ENCODE assay signal across 16 cellular contexts in the genomic region with DNA sequence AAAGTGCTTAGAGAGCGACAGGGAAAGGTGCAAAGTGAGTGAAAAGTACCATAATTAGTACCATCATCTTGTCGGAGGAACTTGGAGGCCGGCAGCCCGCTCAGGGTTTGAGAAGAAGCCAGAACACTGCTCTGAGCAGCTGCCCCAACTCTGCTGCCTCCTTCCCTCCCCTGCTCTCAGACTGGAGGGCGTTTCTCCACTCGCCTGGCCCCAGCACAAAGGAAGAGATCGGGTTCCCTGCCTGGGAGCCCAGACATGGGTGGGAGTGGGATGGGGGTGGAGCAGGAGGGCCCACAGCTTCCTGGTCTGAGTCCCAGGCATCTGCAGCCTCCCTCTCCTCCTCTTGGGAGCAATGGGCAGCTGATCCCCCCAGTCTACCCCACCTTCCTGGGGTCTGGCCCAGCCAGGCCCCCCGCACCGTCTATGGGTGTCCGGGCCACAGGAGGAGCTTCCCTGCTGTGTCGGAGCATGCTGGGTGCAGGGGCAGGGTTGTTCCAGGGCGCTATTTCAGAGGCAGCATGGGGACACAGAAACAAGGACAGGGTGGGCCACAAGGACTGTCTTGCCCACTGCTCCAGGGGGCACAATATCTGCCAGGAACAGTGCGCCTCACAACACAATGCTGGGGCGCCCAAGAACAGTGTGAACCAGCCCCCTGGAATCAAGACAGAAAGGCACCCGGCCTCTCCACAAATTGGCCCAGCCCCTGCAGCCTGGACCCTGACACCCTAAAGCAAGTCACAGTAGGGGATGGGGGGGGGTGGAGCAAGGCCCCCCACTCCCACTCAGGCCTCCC. TPM values are rescaled to one million over a fixed set of nuclear protein-coding genes. Genes with fewer than 3 reads are reported as not detected.
DNase-seq lines count a peak whose midpoint lies in the region; ATAC-seq and TF ChIP-seq lines count a peak whose summit lies in the region.
"Had no signal": no experiment of that assay in that cellular context is flagged by ENCODE, and none has a peak within 500 bp of the region (broad histone marks: within the 10 kb centered on the region; RNA-seq: fewer than 3 reads in every experiment).

No MANE protein-coding gene starts in this region.

- CTCF ChIA-PET in activated CD4-positive, alpha-beta memory T cell treated with anti-CD3 and anti-CD28 coated beads for 36 hours (lab: Charles Lee), result interaction anchor here (1.0 to 1.1 kb wide), 2 partner anchors 63 to 134 kb away, joined by 3 read pairs; no protein-coding TSS in a partner anchor

- DNase-seq in left ventricle myocardium superior (no peak), right atrium auricular region (ENCODE audit: low spot score) (no peak), fibroblast of the aortic adventitia (ENCODE audit: low read depth) (peak; percentile 51), upper lobe of right lung (no peak), lower leg skin (ENCODE audit: low spot score in 2 of 2) (no peak)
- DNase-seq in activated CD4-positive, alpha-beta memory T cell treated with anti-CD3 and anti-CD28 coated beads for 36 hours, result no peak
- DNase-seq: NCI-H510A treated with DMSO at 0.1 percent for 48 hours, spleen, SW 1271 had no signal

- H3K27ac Mint-ChIP-seq in activated CD4-positive, alpha-beta memory T cell treated with anti-CD3 and anti-CD28 coated beads for 36 hours, result peak overlapping the region; percentile 66

- POLR2A ChIA-PET in activated CD4-positive, alpha-beta memory T cell treated with anti-CD3 and anti-CD28 coated beads for 36 hours (lab: Charles Lee), result interaction anchor here (1.5 kb wide), 1 partner anchor 50 kb away, joined by 4 read pairs; no protein-coding TSS in a partner anchor

- intact Hi-C loops in left ventricle myocardium superior (cut with micrococcal nuclease), result no loop called here
- intact Hi-C loops in activated CD4-positive, alpha-beta memory T cell treated with anti-CD3 and anti-CD28 coated beads for 36 hours (cut with micrococcal nuclease), result no loop called here
- intact Hi-C loops in upper lobe of right lung (cut with DNase I), result no loop called here
- intact Hi-C loops in lower leg skin (cut with DNase I; ENCODE audit: low total_unique reads), result no loop called here

- H3K4me3 ChIP-seq in right atrium auricular region (no peak overlapping the region), fibroblast of the aortic adventitia (ENCODE audit: low read depth, low read length) (no peak overlapping the region), upper lobe of right lung (no peak overlapping the region), lower leg skin (ENCODE audit: low read depth, poor library complexity, severe bottlenecking) (no peak overlapping the region)
- H3K4me3 ChIP-seq: breast epithelium, K562, Peyer's patch, spleen, suprapubic skin had no signal

- ATAC-seq in left ventricle myocardium superior (peak; percentile 40), upper lobe of right lung (no peak), GM21360 (IDR thresholded peaks at IDR 0.05; ENCODE audit: unreplicated experiment) (no peak), GM19035 (IDR thresholded peaks at IDR 0.05; ENCODE audit: unreplicated experiment) (no peak)
- ATAC-seq: K562 had no signal

- H3K4me1 ChIP-seq in right atrium auricular region, result peaks cover 0 to 17% of the 10 kb centered on the region in 2 donors
- H3K4me1 ChIP-seq in upper lobe of right lung, result peaks cover 8% of the 10 kb centered on the region

- no peaks in the 10 kb centered on the region for H3K9me3 ChIP-seq in right atrium auricular region
- H3K9me3 ChIP-seq in upper lobe of right lung, result no peaks in the 10 kb centered on the region
- H3K9me3 ChIP-seq: breast epithelium, Peyer's patch, spleen, suprapubic skin had no signal

- H3K27ac ChIP-seq in right atrium auricular region (no peak overlapping the region), upper lobe of right lung (peak overlapping the region; percentile 51)
- H3K27ac ChIP-seq: breast epithelium, Peyer's patch, spleen, suprapubic skin had no signal

- H3K27me3 ChIP-seq in right atrium auricular region (no peaks in the 10 kb centered on the region), upper lobe of right lung (peaks cover 6% of the 10 kb centered on the region)
- H3K27me3 ChIP-seq: breast epithelium, Peyer's patch had no signal

- no peaks in the 10 kb centered on the region for H3K27me3 Mint-ChIP-seq in activated CD4-positive, alpha-beta memory T cell treated with anti-CD3 and anti-CD28 coated beads for 36 hours

- no peaks in the 10 kb centered on the region for H3K9me3 Mint-ChIP-seq in activated CD4-positive, alpha-beta memory T cell treated with anti-CD3 and anti-CD28 coated beads for 36 hours

- peaks cover 47% of the 10 kb centered on the region for H3K36me3 Mint-ChIP-seq in activated CD4-positive, alpha-beta memory T cell treated with anti-CD3 and anti-CD28 coated beads for 36 hours

- no peak for TF ChIP-seq POLR2A in lower leg skin (IDR thresholded peaks at IDR 0.05)

- H3K36me3 ChIP-seq in right atrium auricular region, result no peaks in the 10 kb centered on the region
- no peaks in the 10 kb centered on the region for H3K36me3 ChIP-seq in upper lobe of right lung
- H3K36me3 ChIP-seq: breast epithelium, spleen, suprapubic skin had no signal

- TF ChIP-seq CTCF in right atrium auricular region (IDR thresholded peaks at IDR 0.05), result no peak
- no peak for TF ChIP-seq CTCF in fibroblast of the aortic adventitia (IDR thresholded peaks at IDR 0.05; ENCODE audit: insufficient read depth, low read length)
- TF ChIP-seq CTCF in upper lobe of right lung (IDR thresholded peaks at IDR 0.05), result no peak
- TF ChIP-seq CTCF in lower leg skin (IDR thresholded peaks at IDR 0.05), result no peak

- 75 to 77% methylated on average over 11 to 13 of the region's 15 CpGs for WGBS in lower leg skin, 2 donors

- H3K4me3 Mint-ChIP-seq in activated CD4-positive, alpha-beta memory T cell treated with anti-CD3 and anti-CD28 coated beads for 36 hours, result peak overlapping the region; percentile 53

- peaks cover 50% of the 10 kb centered on the region for H3K4me1 Mint-ChIP-seq in activated CD4-positive, alpha-beta memory T cell treated with anti-CD3 and anti-CD28 coated beads for 36 hours (ENCODE audit: low read depth)

RNA-seq across cellular contexts. Expression of a gene that starts 4.8 kb away (rescaled TPM):
- total RNA-seq in left ventricle myocardium superior (0.64 TPM), right atrium auricular region (1 to 10 TPM in 1 of 2 donors, under 1 TPM in 1; 0.79 to 8.9 TPM), fibroblast of the aortic adventitia (ENCODE audit: low replicate concordance) (0.57 and 6.2 TPM in 2 replicates), upper lobe of right lung (6.9 TPM), lower leg skin (10 to 100 TPM in 1 of 4 donors, 1 to 10 TPM in 3; 5.2 to 11.8 (median 7.0) TPM)
- total RNA-seq in activated CD4-positive, alpha-beta memory T cell treated with anti-CD3 and anti-CD28 coated beads for 36 hours, result 100 to 1,000 TPM; 176 to 189 TPM

RNA-seq across cellular contexts. Expression of a gene that starts 24.9 kb away (rescaled TPM):
- total RNA-seq in left ventricle myocardium superior (not detected), right atrium auricular region (1 to 10 TPM in 1 of 2 donors, under 1 TPM in 1; 0.63 to 1.6 TPM), fibroblast of the aortic adventitia (ENCODE audit: low replicate concordance) (not detected in 2 replicates), upper lobe of right lung (1.6 TPM), lower leg skin (under 1 TPM in 3 of 4 donors, not detected in 1; 0.27 to 0.34 (median 0.29) TPM)
- 10 to 100 TPM; 39.6 to 41.2 TPM for total RNA-seq in activated CD4-positive, alpha-beta memory T cell treated with anti-CD3 and anti-CD28 coated beads for 36 hours
- total RNA-seq: H4, K562, Peyer's patch had no signal

RNA-seq across cellular contexts. Expression of a gene that starts 47.5 kb away (rescaled TPM):
- total RNA-seq in left ventricle myocardium superior (7.6 TPM), right atrium auricular region (10 to 100 TPM in 1 of 2 donors, 1 to 10 TPM in 1; 8.1 to 12.5 TPM), fibroblast of the aortic adventitia (ENCODE audit: low replicate concordance) (0.16 and 4.9 TPM in 2 replicates), upper lobe of right lung (15.9 TPM), lower leg skin (10 to 100 TPM; 16.3 to 38.1 (median 22.6) TPM)
- total RNA-seq in activated CD4-positive, alpha-beta memory T cell treated with anti-CD3 and anti-CD28 coated beads for 36 hours, result 1 to 10 TPM; 3.6 to 4.0 TPM

Comparison
In these comparisons a context has a peak if more than half of its experiments do, and no peak if none do; other contexts are left out.
1. RNA of a gene that starts 4.8 kb away (total RNA-seq): 176 to 189 TPM in activated CD4-positive, alpha-beta memory T cell treated with anti-CD3 and anti-CD28 coated beads for 36 hours; 0.79 to 8.9 TPM in right atrium auricular region, 5.2 to 11.8 TPM in lower leg skin, 6.9 TPM in upper lobe of right lung (single experiment), 0.57 to 6.2 TPM in fibroblast of the aortic adventitia and 0.64 TPM in left ventricle myocardium superior (single experiment); every median in the first group is over 10 times any median in the second.
2. RNA of a gene that starts 24.9 kb away (total RNA-seq): 39.6 to 41.2 TPM in activated CD4-positive, alpha-beta memory T cell treated with anti-CD3 and anti-CD28 coated beads for 36 hours; 0.63 to 1.6 TPM in right atrium auricular region, 1.6 TPM in upper lobe of right lung (single experiment), 0.27 to 0.34 TPM in lower leg skin, not detected in left ventricle myocardium superior (single experiment) and not detected in fibroblast of the aortic adventitia; every median in the first group is over 10 times any median in the second.